Comparison of ENCODE assay signal across 18 cellular contexts in the genomic region with DNA sequence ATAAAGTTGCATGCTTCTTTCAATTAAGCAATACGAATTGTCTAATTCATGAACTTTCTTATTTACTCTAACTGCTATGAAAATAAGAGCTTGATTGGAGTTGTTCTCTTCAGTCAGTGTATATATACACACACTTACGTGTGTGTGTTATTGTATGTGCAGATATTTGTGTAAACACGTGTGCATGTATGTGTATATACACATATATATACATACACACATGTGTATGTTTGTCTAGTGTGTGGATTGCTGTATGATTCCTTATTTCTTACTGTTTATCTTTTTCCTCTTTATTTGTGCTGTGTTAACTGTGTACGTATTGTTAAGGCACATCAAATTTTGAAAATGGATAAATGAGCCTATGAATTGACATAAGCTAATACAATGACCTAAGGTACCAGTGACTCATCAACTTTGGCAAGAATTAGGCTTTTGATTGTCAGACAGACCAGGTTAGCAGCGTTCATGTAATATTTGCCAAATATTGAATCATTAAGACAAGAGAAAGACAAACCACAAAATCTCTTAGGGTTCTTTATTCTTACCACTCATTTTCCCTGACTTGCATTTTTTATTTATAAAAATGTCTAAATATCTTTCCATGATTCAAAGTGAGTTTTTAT.
DNase-seq lines count a peak whose midpoint lies in the region; ATAC-seq and TF ChIP-seq lines count a peak whose summit lies in the region.
"Had no signal": no experiment of that assay in that cellular context is flagged by ENCODE, and none has a peak within 500 bp of the region (broad histone marks: within the 10 kb centered on the region; RNA-seq: fewer than 3 reads in every experiment).

No MANE protein-coding gene starts in this region.

- no peaks in the 10 kb centered on the region for H3K9me3 ChIP-seq in endocrine pancreas (ENCODE audit: control insufficient read depth, low read length)
- H3K9me3 ChIP-seq: SJSA1 had no signal

- peak overlapping the region; percentile 14 for H3K4me3 ChIP-seq in endocrine pancreas (ENCODE audit: control insufficient read depth, insufficient read depth, low read length)
- H3K4me3 ChIP-seq in brain microvascular endothelial cell (ENCODE audit: low read depth, low read length): no peak overlapping the region
- H3K4me3 ChIP-seq: MG63, SJSA1 had no signal

- CTCF ChIA-PET in RWPE1 (lab: Yijun Ruan, JAX): interaction anchor here (0.7 kb wide), 1 partner anchor 31 kb away, joined by 4 read pairs; no protein-coding TSS in a partner anchor

- H3K27ac ChIP-seq in RWPE1 (no peak overlapping the region), brain microvascular endothelial cell (no peak overlapping the region)
- H3K27ac ChIP-seq: SJSA1 had no signal

- POLR2A ChIA-PET in RWPE1 (lab: Yijun Ruan, JAX; ENCODE audit: low non-redundant PET): no interaction called here

- peak; percentile 20 for DNase-seq in HPDE6-E6E7 (ENCODE audit: extremely low spot score)
- peak; percentile 39 for DNase-seq in RWPE1 (ENCODE audit: low spot score)
- DNase-seq in left lobe of liver (ENCODE audit: low spot score): no peak
- no peak for DNase-seq in NCI-H2171 (lab: John Stamatoyannopoulos, UW)
- no peak for DNase-seq in cerebellar cortex (ENCODE audit: low spot score)
- DNase-seq in brain microvascular endothelial cell: no peak
- DNase-seq in NCI-H2029 treated with DMSO at 0.1 percent for 48 hours (lab: John Stamatoyannopoulos, UW): no peak
- DNase-seq: AML-193, DMS79 treated with DMSO at 0.1 percent for 48 hours, GDM1, GOT3, MG63, NCI-H1105, NCI-H187, NCI-H510A treated with DMSO at 0.1 percent for 48 hours, RPMI8226 had no signal

- H3K36me3 ChIP-seq in endocrine pancreas (ENCODE audit: control insufficient read depth, insufficient read depth, low read length) (no peaks in the 10 kb centered on the region), brain microvascular endothelial cell (replicated peaks) (no peaks in the 10 kb centered on the region)
- H3K36me3 ChIP-seq: MG63, SJSA1 had no signal

- ATAC-seq in left lobe of liver: peak; percentile 78

- H3K27me3 ChIP-seq in endocrine pancreas (ENCODE audit: control insufficient read depth, insufficient read depth, low read length) (no peaks in the 10 kb centered on the region), brain microvascular endothelial cell (replicated peaks) (no peaks in the 10 kb centered on the region)
- H3K27me3 ChIP-seq: MG63, SJSA1 had no signal

- TF ChIP-seq CTCF in RWPE1 (conservative IDR thresholded peaks at IDR 0.05; ENCODE audit: low read depth) (no peak), brain microvascular endothelial cell (IDR thresholded peaks at IDR 0.05; ENCODE audit: low read depth, low read length, missing control alignments) (no peak)

- H3K9ac ChIP-seq in endocrine pancreas (ENCODE audit: control insufficient read depth, insufficient read depth, low read length): no peak overlapping the region

- in situ Hi-C loops in brain microvascular endothelial cell (cut with HindIII; ENCODE audit: low pct_ligation_motif_present, low sequenced_read_pairs): no loop called here

- peaks cover 5% of the 10 kb centered on the region for H3K4me1 ChIP-seq in endocrine pancreas (ENCODE audit: control insufficient read depth, insufficient read depth, low read length)
- H3K4me1 ChIP-seq: SJSA1 had no signal

Comparison
In these comparisons a context has a peak if more than half of its experiments do, and no peak if none do; other contexts are left out.
1. DNase-seq: peak in HPDE6-E6E7 (single experiment) and RWPE1 (single experiment); none in left lobe of liver (single experiment), NCI-H2171 (single experiment), cerebellar cortex (single experiment), brain microvascular endothelial cell (single experiment) and NCI-H2029 treated with DMSO at 0.1 percent for 48 hours (single experiment).